ENCODE assay signal across 12 cellular contexts in genomic region chr19:6022570-6023049, GRCh38. TPM values are rescaled to one million over a fixed set of nuclear protein-coding genes. Genes with fewer than 3 reads are reported as not detected.
A peak's percentile ranks its signal among the peaks of the same experiment; 100 is the strongest.
DNase-seq lines count a peak whose midpoint lies in the region; ATAC-seq and TF ChIP-seq lines count a peak whose summit lies in the region.
"Had no signal": no experiment of that assay in that cellular context is flagged by ENCODE, and none has a peak within 500 bp of the region (broad histone marks: within the 10 kb centered on the region; RNA-seq: fewer than 3 reads in every experiment).

No MANE protein-coding gene starts in this region.

- H3K4me3 ChIP-seq in right atrium auricular region = no peak overlapping the region
- H3K4me3 ChIP-seq: SK-N-MC had no signal

- peaks cover 0 to 11% of the 10 kb centered on the region in 2 donors for H3K4me1 ChIP-seq in right atrium auricular region
- H3K4me1 ChIP-seq: foreskin keratinocyte had no signal

- H3K27me3 ChIP-seq in right atrium auricular region = no peaks in the 10 kb centered on the region
- H3K27me3 ChIP-seq: foreskin keratinocyte had no signal

- H3K4me3 Mint-ChIP-seq in neural crest cell = peak overlapping the region; percentile 34
- H3K4me3 Mint-ChIP-seq: activated CD4-positive, alpha-beta T cell treated with anti-CD3 and anti-CD28 coated beads, Interleukin-2, amount 10 ng/mL, durations not matched to agents 24 days and 14 days had no signal

- H3K36me3 ChIP-seq in right atrium auricular region = peaks cover 12% of the 10 kb centered on the region

- no peak overlapping the region for H3K27ac ChIP-seq in right atrium auricular region
- H3K27ac ChIP-seq: foreskin keratinocyte, SK-N-MC had no signal

- intact Hi-C loops in Right ventricle myocardium superior (cut with DNase I) = loop anchor here (2.0 to 10.0 kb wide), 2 partner anchors 36 to 248 kb away; no protein-coding TSS in a partner anchor

- DNase-seq in Right ventricle myocardium superior = no peak
- no peak for DNase-seq in right atrium auricular region (ENCODE audit: low spot score)
- no peak for DNase-seq in neural crest cell (ENCODE audit: low read depth, low spot score)
- DNase-seq in MV-4-11 (lab: John Stamatoyannopoulos, UW) = no peak
- DNase-seq: activated gamma-delta T cell had no signal

- no peaks in the 10 kb centered on the region for H3K9me3 Mint-ChIP-seq in neural crest cell
- H3K9me3 Mint-ChIP-seq: activated CD4-positive, alpha-beta T cell treated with anti-CD3 and anti-CD28 coated beads, Interleukin-2, amount 10 ng/mL, durations not matched to agents 24 days and 14 days had no signal

- TF ChIP-seq CTCF in right atrium auricular region (IDR thresholded peaks at IDR 0.05) (peak in 1 of 2 donors; percentile 29), neural crest cell (conservative IDR thresholded peaks at IDR 0.05) (no peak)

- no peaks in the 10 kb centered on the region for H3K27me3 Mint-ChIP-seq in neural crest cell (ENCODE audit: low read depth)
- H3K27me3 Mint-ChIP-seq: activated CD4-positive, alpha-beta T cell treated with anti-CD3 and anti-CD28 coated beads, Interleukin-2, amount 10 ng/mL, durations not matched to agents 24 days and 14 days had no signal

- ATAC-seq in Right ventricle myocardium superior (ENCODE audit: poor library complexity) (peak; percentile 7), esophagus mucosa (peak; percentile 12), HG03045 (IDR thresholded peaks at IDR 0.05; ENCODE audit: unreplicated experiment) (no peak), HG02588 (IDR thresholded peaks at IDR 0.05; ENCODE audit: unreplicated experiment) (no peak), GM19023 (IDR thresholded peaks at IDR 0.05; ENCODE audit: unreplicated experiment) (no peak)

- H3K36me3 Mint-ChIP-seq in neural crest cell (ENCODE audit: low read depth) = peaks cover 2% of the 10 kb centered on the region

- peaks cover 11% of the 10 kb centered on the region for H3K4me1 Mint-ChIP-seq in neural crest cell
- H3K4me1 Mint-ChIP-seq: activated CD4-positive, alpha-beta T cell treated with anti-CD3 and anti-CD28 coated beads, Interleukin-2, amount 10 ng/mL, durations not matched to agents 24 days and 14 days had no signal

- no peak overlapping the region for H3K27ac Mint-ChIP-seq in neural crest cell (ENCODE audit: unreplicated experiment)
- H3K27ac Mint-ChIP-seq: activated CD4-positive, alpha-beta T cell treated with anti-CD3 and anti-CD28 coated beads, Interleukin-2, amount 10 ng/mL, durations not matched to agents 24 days and 14 days had no signal

- no peaks in the 10 kb centered on the region for H3K9me3 ChIP-seq in right atrium auricular region

RNA-seq across cellular contexts. Expression of gene RANBP3, which starts 44.7 kb away (rescaled TPM):
- total RNA-seq in Right ventricle myocardium superior (57.4 TPM), right atrium auricular region (10 to 100 TPM; 53.6 to 54.7 TPM), esophagus mucosa (49.6 TPM), neural crest cell (121 and 122 TPM in 2 replicates)

Comparison
In these comparisons a context has a peak if more than half of its experiments do, and no peak if none do; other contexts are left out.
1. ATAC-seq: peak in Right ventricle myocardium superior (single experiment) and esophagus mucosa (single experiment); none in HG03045 (single experiment), HG02588 (single experiment) and GM19023 (single experiment).